22 cellular contexts compared by ENCODE assay signal in genomic region chr22:50074056-50074455, GRCh38. TPM values are rescaled to one million over a fixed set of nuclear protein-coding genes. Genes with fewer than 3 reads are reported as not detected.
"Had no signal": no experiment of that assay in that cellular context is flagged by ENCODE, and none has a peak within 500 bp of the region (broad histone marks: within the 10 kb centered on the region; RNA-seq: fewer than 3 reads in every experiment).

No MANE protein-coding gene starts in this region.

- H3K36me3 ChIP-seq: brain microvascular endothelial cell, esophagus muscularis mucosa, SJSA1, suprapubic skin had no signal

- DNase-seq: activated CD4-positive, alpha-beta T cell treated with anti-CD3 and anti-CD28 coated beads, Interleukin-2, amount 10 ng/mL, durations not matched to agents 7 days and 5 days; activated CD8-positive, alpha-beta memory T cell treated with anti-CD3 and anti-CD28 coated beads for 24 hours; activated naive CD4-positive, alpha-beta T cell; activated naive CD8-positive, alpha-beta T cell treated with anti-CD3 and anti-CD28 coated beads, Interleukin-2, amount 10 ng/mL, durations not matched to agents 7 days and 5 days; brain microvascular endothelial cell; hippocampal formation; left cardiac atrium; stimulated activated CD4-positive, alpha-beta T cell treated with anti-CD3 and anti-CD28 coated beads, Interleukin-15, amount 100 ng/mL, for 24 hours; stimulated activated CD4-positive, alpha-beta T cell treated with anti-CD3 and anti-CD28 coated beads, Interleukin-4, amount 100 ng/mL, for 4 hours; stimulated activated CD8-positive, alpha-beta memory T cell treated with anti-CD3 and anti-CD28 coated beads, Interleukin-4, amount 100 ng/mL, for 48 hours; stimulated activated naive CD4-positive, alpha-beta T cell treated with Interleukin-2 at 50 U/mL for 16 hours; trophoblast cell had no signal

- H3K9me3 ChIP-seq: esophagus muscularis mucosa, SJSA1, suprapubic skin had no signal

- H3K4me3 ChIP-seq: esophagus muscularis mucosa, lung, SJSA1, suprapubic skin had no signal

- H3K27ac ChIP-seq: brain microvascular endothelial cell, esophagus muscularis mucosa, SJSA1, suprapubic skin had no signal

- ATAC-seq: left cardiac atrium had no signal

- H3K27me3 ChIP-seq: brain microvascular endothelial cell, SJSA1 had no signal

- H3K4me1 ChIP-seq: esophagus muscularis mucosa, SJSA1, suprapubic skin had no signal

RNA-seq across cellular contexts. Expression of gene MLC1, which starts 11.2 kb away (rescaled TPM):
- total RNA-seq: activated T-helper 1 cell treated with anti-CD3 and anti-CD28 coated beads, Interleukin-12 subunit alpha, Interleukin-12 subunit beta, Interleukin-2, Interleukin-4 antibody, amounts not matched to agents 30 ng/mL and 10 ng/mL and 1 ng/mL, durations not matched to agents 14 hours and 24 hours and 36 hours; dermis microvascular lymphatic vessel endothelial cell; glomerular endothelial cell; myocyte had no signal

RNA-seq across cellular contexts. Expression of gene MOV10L1, which starts 15.8 kb away (rescaled TPM):
- total RNA-seq: activated CD4-positive, alpha-beta T cell treated with anti-CD3 and anti-CD28 coated beads, Interleukin-2, amount 10 ng/mL, durations not matched to agents 7 days and 5 days; activated naive CD8-positive, alpha-beta T cell treated with anti-CD3 and anti-CD28 coated beads, Interleukin-2, amount 10 ng/mL, durations not matched to agents 7 days and 5 days; activated T-helper 1 cell treated with anti-CD3 and anti-CD28 coated beads, Interleukin-12 subunit alpha, Interleukin-12 subunit beta, Interleukin-2, Interleukin-4 antibody, amounts not matched to agents 30 ng/mL and 10 ng/mL and 1 ng/mL, durations not matched to agents 14 hours and 24 hours and 36 hours had no signal

RNA-seq across cellular contexts. Expression of gene TTLL8, which starts 16.0 kb away (rescaled TPM):
- total RNA-seq: activated CD4-positive, alpha-beta T cell treated with anti-CD3 and anti-CD28 coated beads, Interleukin-2, amount 10 ng/mL, durations not matched to agents 7 days and 5 days; activated naive CD8-positive, alpha-beta T cell treated with anti-CD3 and anti-CD28 coated beads, Interleukin-2, amount 10 ng/mL, durations not matched to agents 7 days and 5 days; activated T-helper 1 cell treated with anti-CD3 and anti-CD28 coated beads, Interleukin-12 subunit alpha, Interleukin-12 subunit beta, Interleukin-2, Interleukin-4 antibody, amounts not matched to agents 30 ng/mL and 10 ng/mL and 1 ng/mL, durations not matched to agents 14 hours and 24 hours and 36 hours; dermis microvascular lymphatic vessel endothelial cell; esophagus muscularis mucosa; fibroblast of villous mesenchyme; glomerular endothelial cell; left cardiac atrium; lung; myocyte; SJSA1; skeletal muscle tissue; suprapubic skin had no signal
- polyA plus RNA-seq: lung had no signal
